In the genomic region with DNA sequence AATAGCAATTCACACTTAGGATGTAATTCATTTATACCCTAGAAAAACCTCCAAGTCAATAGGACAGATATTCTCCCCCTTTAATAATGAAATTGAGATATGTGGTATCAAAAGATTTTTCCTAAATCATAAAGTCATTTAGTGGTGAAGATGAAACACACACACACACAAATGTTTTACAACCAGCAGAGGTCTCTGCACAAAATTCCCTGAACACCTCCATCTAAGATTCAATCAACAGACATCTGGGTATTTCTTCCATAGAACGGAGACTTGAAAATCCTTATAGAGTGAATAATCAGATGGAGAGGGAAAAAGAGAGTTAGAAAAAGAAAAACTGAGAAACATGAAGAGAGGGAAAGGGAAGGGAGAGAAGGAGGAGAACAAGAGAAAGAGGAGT, we compare ENCODE assay signal across 24 cellular contexts. TPM values are rescaled to one million over a fixed set of nuclear protein-coding genes. Genes with fewer than 3 reads are reported as not detected.
DNase-seq lines count a peak whose midpoint lies in the region; ATAC-seq and TF ChIP-seq lines count a peak whose summit lies in the region.
"Had no signal": no experiment of that assay in that cellular context is flagged by ENCODE, and none has a peak within 500 bp of the region (broad histone marks: within the 10 kb centered on the region; RNA-seq: fewer than 3 reads in every experiment).

No MANE protein-coding gene starts in this region.

- H3K4me1 Mint-ChIP-seq in activated naive CD8-positive, alpha-beta T cell (ENCODE audit: low read depth) = peaks cover 18% of the 10 kb centered on the region
- peaks cover 23% of the 10 kb centered on the region for H3K4me1 Mint-ChIP-seq in activated naive CD8-positive, alpha-beta T cell treated with anti-CD3 and anti-CD28 coated beads, Interleukin-2, amount 50 U/mL, for 24 hours
- peaks cover 19% of the 10 kb centered on the region for H3K4me1 Mint-ChIP-seq in stimulated activated effector memory CD8-positive, alpha-beta T cell treated with anti-CD3 and anti-CD28 coated beads, Interleukin-12 subunit alpha, Interleukin-12 subunit beta, amount 100 ng/mL, for 72 hours

- no peaks in the 10 kb centered on the region for H4K20me1 ChIP-seq in OCI-LY7 (ENCODE audit: insufficient read depth, low read length)

- H3K79me2 ChIP-seq in OCI-LY7 (ENCODE audit: insufficient read depth, low read depth, low read length) = no peaks in the 10 kb centered on the region

- CTCF ChIA-PET in OCI-LY7 (lab: Charles Lee; ENCODE audit: unreplicated experiment) = no interaction called here

- no peak overlapping the region for H3K4me3 ChIP-seq in OCI-LY7 (ENCODE audit: low read depth, low read length, poor library complexity, severe bottlenecking)
- H3K4me3 ChIP-seq in epithelial cell of proximal tubule (ENCODE audit: low read depth, low read length) = no peak overlapping the region
- H3K4me3 ChIP-seq: BLaER1, MG63, ovary had no signal

- intact Hi-C loops in OCI-LY7 (cut with micrococcal nuclease; ENCODE audit: unreplicated experiment) = loop anchor here (5.0 kb wide), 1 partner anchor 203 kb away; no protein-coding TSS in a partner anchor
- intact Hi-C loops in head of caudate nucleus (cut with DNase I) = no loop called here

- H3K9me3 ChIP-seq in OCI-LY7 (ENCODE audit: low read length) = no peaks in the 10 kb centered on the region
- H3K9me3 ChIP-seq: BLaER1, MG63, ovary had no signal

- H3K27me3 Mint-ChIP-seq in activated naive CD8-positive, alpha-beta T cell = no peaks in the 10 kb centered on the region
- H3K27me3 Mint-ChIP-seq in activated naive CD8-positive, alpha-beta T cell treated with anti-CD3 and anti-CD28 coated beads, Interleukin-2, amount 50 U/mL, for 24 hours = no peaks in the 10 kb centered on the region
- H3K27me3 Mint-ChIP-seq: activated CD8-positive, alpha-beta T cell treated with anti-CD3 and anti-CD28 coated beads for 36 hours; IgD-negative memory B cell; naive thymus-derived CD4-positive, alpha-beta T cell; type B pancreatic cell had no signal

- no peak overlapping the region for H3K27ac ChIP-seq in OCI-LY7 (ENCODE audit: low read depth, low read length, poor library complexity, severe bottlenecking)
- H3K27ac ChIP-seq: BLaER1, ovary had no signal

- H3K4me1 ChIP-seq in OCI-LY7 (ENCODE audit: insufficient read depth, low read length, poor library complexity, severe bottlenecking) = no peaks in the 10 kb centered on the region
- H3K4me1 ChIP-seq: BLaER1 had no signal

- H3K36me3 ChIP-seq in OCI-LY7 (ENCODE audit: insufficient read depth, low read length) = peaks cover 77% of the 10 kb centered on the region
- H3K36me3 ChIP-seq: ovary had no signal

- H2AFZ ChIP-seq in OCI-LY7 (ENCODE audit: low read length) = no peak overlapping the region

- BruUV-seq in OCI-LY7 (replicated peaks; lab: Mats Ljungman, UMichigan) = no TSS peak

- no peak overlapping the region for H3K4me2 ChIP-seq in OCI-LY7 (ENCODE audit: low read length)
- H3K4me2 ChIP-seq: BLaER1 had no signal

- H3K27ac Mint-ChIP-seq in activated naive CD8-positive, alpha-beta T cell = peak overlapping the region; percentile 61
- no peak overlapping the region for H3K27ac Mint-ChIP-seq in activated naive CD8-positive, alpha-beta T cell treated with anti-CD3 and anti-CD28 coated beads, Interleukin-2, amount 50 U/mL, for 24 hours
- H3K27ac Mint-ChIP-seq in stimulated activated effector memory CD8-positive, alpha-beta T cell treated with anti-CD3 and anti-CD28 coated beads, Interleukin-12 subunit alpha, Interleukin-12 subunit beta, amount 100 ng/mL, for 72 hours = peak overlapping the region; percentile 15
- H3K27ac Mint-ChIP-seq: activated CD8-positive, alpha-beta T cell treated with anti-CD3 and anti-CD28 coated beads for 36 hours; type B pancreatic cell had no signal

- no peak for ATAC-seq in activated naive CD8-positive, alpha-beta T cell treated with anti-CD3 and anti-CD28 coated beads, Interleukin-2, amount 50 U/mL, for 24 hours
- ATAC-seq in stimulated activated effector memory CD8-positive, alpha-beta T cell treated with anti-CD3 and anti-CD28 coated beads, Interleukin-12 subunit alpha, Interleukin-12 subunit beta, amount 100 ng/mL, for 72 hours = no peak
- no peak for ATAC-seq in HG02610 (IDR thresholded peaks at IDR 0.05; ENCODE audit: unreplicated experiment)
- ATAC-seq: activated CD8-positive, alpha-beta T cell treated with anti-CD3 and anti-CD28 coated beads for 36 hours; activated T-cell treated with anti-CD3 and anti-CD28 coated beads, Interleukin-2, amount 50 U/mL, for 4 hours; naive thymus-derived CD4-positive, alpha-beta T cell had no signal

- peak; percentile 61 for TF ChIP-seq CTCF in OCI-LY7 (conservative IDR thresholded peaks at IDR 0.05; ENCODE audit: low read length)
- TF ChIP-seq CTCF in epithelial cell of proximal tubule (conservative IDR thresholded peaks at IDR 0.05; ENCODE audit: low read depth, low read length) = peak; percentile 13

- peaks cover 6% of the 10 kb centered on the region for H3K36me3 Mint-ChIP-seq in activated naive CD8-positive, alpha-beta T cell
- peaks cover 58% of the 10 kb centered on the region for H3K36me3 Mint-ChIP-seq in activated naive CD8-positive, alpha-beta T cell treated with anti-CD3 and anti-CD28 coated beads, Interleukin-2, amount 50 U/mL, for 24 hours (ENCODE audit: low read depth)
- peaks cover 78% of the 10 kb centered on the region for H3K36me3 Mint-ChIP-seq in stimulated activated effector memory CD8-positive, alpha-beta T cell treated with anti-CD3 and anti-CD28 coated beads, Interleukin-12 subunit alpha, Interleukin-12 subunit beta, amount 100 ng/mL, for 72 hours

- no peaks in the 10 kb centered on the region for H3K9me2 ChIP-seq in OCI-LY7 (ENCODE audit: insufficient read depth, low read length)

- no peak for DNase-seq in activated naive CD8-positive, alpha-beta T cell treated with anti-CD3 and anti-CD28 coated beads, Interleukin-2, amount 50 U/mL, for 24 hours
- DNase-seq in OCI-LY7 (ENCODE audit: low spot score) = no peak
- DNase-seq in epithelial cell of proximal tubule (ENCODE audit: low read depth) = no peak
- DNase-seq in stimulated activated effector memory CD8-positive, alpha-beta T cell treated with anti-CD3 and anti-CD28 coated beads, Interleukin-12 subunit alpha, Interleukin-12 subunit beta, amount 100 ng/mL, for 72 hours (ENCODE audit: low spot score in 2 of 2) = no peak
- no peak for DNase-seq in head of caudate nucleus
- DNase-seq in activated CD8-positive, alpha-beta memory T cell treated with anti-CD3 and anti-CD28 coated beads for 24 hours = no peak
- DNase-seq: activated CD4-positive, CD25-positive, alpha-beta regulatory T cell treated with anti-CD3 and anti-CD28 coated beads, Interleukin-2, amount 50 U/mL, for 72 hours; activated CD8-positive, alpha-beta T cell treated with anti-CD3 and anti-CD28 coated beads for 36 hours; activated naive CD4-positive, alpha-beta T cell treated with anti-CD3 and anti-CD28 coated beads, Interleukin-2, amount 50 U/mL, for 16 hours; activated T-cell treated with anti-CD3 and anti-CD28 coated beads, Interleukin-2, amount 50 U/mL, for 4 hours; cerebellar nuclear complex; MG63; NCI-H1417 treated with DMSO at 0.1 percent for 48 hours; NCI-H2107; NCI-H510A treated with DMSO at 0.1 percent for 48 hours; ovary; stimulated activated CD4-positive, alpha-beta T cell treated with anti-CD3 and anti-CD28 coated beads, Interleukin-12 subunit alpha, Interleukin-12 subunit beta, amount 100 ng/mL, for 4 hours; T1000 had no signal

- no peak overlapping the region for H3K4me3 Mint-ChIP-seq in activated naive CD8-positive, alpha-beta T cell
- no peak overlapping the region for H3K4me3 Mint-ChIP-seq in activated naive CD8-positive, alpha-beta T cell treated with anti-CD3 and anti-CD28 coated beads, Interleukin-2, amount 50 U/mL, for 24 hours
- no peak overlapping the region for H3K4me3 Mint-ChIP-seq in stimulated activated effector memory CD8-positive, alpha-beta T cell treated with anti-CD3 and anti-CD28 coated beads, Interleukin-12 subunit alpha, Interleukin-12 subunit beta, amount 100 ng/mL, for 72 hours
- H3K4me3 Mint-ChIP-seq: activated CD8-positive, alpha-beta T cell treated with anti-CD3 and anti-CD28 coated beads for 36 hours; activated T-cell treated with anti-CD3 and anti-CD28 coated beads, Interleukin-2, amount 50 U/mL, for 4 hours; IgD-negative memory B cell; type B pancreatic cell had no signal

- POLR2A ChIA-PET in OCI-LY7 (lab: Charles Lee) = interaction anchor here (0.6 to 3.4 kb wide), 2 partner anchors 11 to 212 kb away, joined by 4 to 12 read pairs; no protein-coding TSS in a partner anchor

- no peaks in the 10 kb centered on the region for H3K9me3 Mint-ChIP-seq in activated naive CD8-positive, alpha-beta T cell (ENCODE audit: low read depth)
- H3K9me3 Mint-ChIP-seq in activated naive CD8-positive, alpha-beta T cell treated with anti-CD3 and anti-CD28 coated beads, Interleukin-2, amount 50 U/mL, for 24 hours = no peaks in the 10 kb centered on the region
- H3K9me3 Mint-ChIP-seq in stimulated activated effector memory CD8-positive, alpha-beta T cell treated with anti-CD3 and anti-CD28 coated beads, Interleukin-12 subunit alpha, Interleukin-12 subunit beta, amount 100 ng/mL, for 72 hours = no peaks in the 10 kb centered on the region
- H3K9me3 Mint-ChIP-seq: activated CD8-positive, alpha-beta T cell treated with anti-CD3 and anti-CD28 coated beads for 36 hours; activated T-cell treated with anti-CD3 and anti-CD28 coated beads, Interleukin-2, amount 50 U/mL, for 4 hours; IgD-negative memory B cell; naive thymus-derived CD4-positive, alpha-beta T cell; type B pancreatic cell had no signal

RNA-seq across cellular contexts. Expression of a gene that starts 52.8 kb away (rescaled TPM):
- total RNA-seq in OCI-LY7 (2014; rRNA removed; shearing (Covaris generic)) = 121 and 148 TPM in 2 replicates
- 120 and 125 TPM in 2 replicates for total RNA-seq in OCI-LY7 (2022)
- 20.7 and 32.3 TPM in 2 replicates for total RNA-seq in epithelial cell of proximal tubule
